ENCODE assay signal across 1 cellular context in the genomic region with DNA sequence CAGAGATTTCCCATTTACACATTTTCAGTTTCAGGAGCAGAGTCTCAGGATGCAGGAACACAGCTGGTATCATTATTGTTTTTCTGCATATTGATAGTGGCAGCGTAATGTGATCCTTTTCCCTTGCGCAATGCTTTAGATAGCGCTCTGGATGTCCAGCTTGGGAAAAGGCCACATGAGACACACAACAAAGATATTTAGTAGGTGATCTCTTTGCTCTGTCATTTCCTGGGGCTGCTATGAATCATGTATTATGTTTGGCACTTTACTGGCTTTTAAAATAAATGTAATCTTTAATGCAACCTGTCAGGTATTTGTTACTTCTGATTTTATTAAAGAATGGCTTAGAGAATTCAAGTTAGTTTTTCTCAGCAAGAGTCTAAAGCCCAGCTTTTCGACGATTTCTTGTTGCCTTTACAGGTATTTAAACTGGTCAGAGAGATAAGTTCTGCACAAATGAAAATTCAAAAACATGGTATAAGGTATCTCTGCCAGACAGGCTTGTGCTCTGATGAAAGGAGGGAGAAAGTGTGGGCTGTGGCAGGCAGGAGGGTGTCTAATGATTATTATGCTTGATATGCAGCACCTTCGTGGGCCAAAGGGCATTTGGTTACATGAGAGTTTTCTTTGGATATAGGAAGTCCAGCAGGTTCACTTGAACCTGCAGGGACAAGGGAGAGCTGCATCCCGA.
TF ChIP-seq lines count a peak whose summit lies in the region.

No MANE protein-coding gene starts in this region.

TF ChIP-seq in HepG2, 621 proteins besides CTCF, POLR2A, EP300 and RAD21 (continued from another document and continues in another):
- TF ChIP-seq, protein P1, sequence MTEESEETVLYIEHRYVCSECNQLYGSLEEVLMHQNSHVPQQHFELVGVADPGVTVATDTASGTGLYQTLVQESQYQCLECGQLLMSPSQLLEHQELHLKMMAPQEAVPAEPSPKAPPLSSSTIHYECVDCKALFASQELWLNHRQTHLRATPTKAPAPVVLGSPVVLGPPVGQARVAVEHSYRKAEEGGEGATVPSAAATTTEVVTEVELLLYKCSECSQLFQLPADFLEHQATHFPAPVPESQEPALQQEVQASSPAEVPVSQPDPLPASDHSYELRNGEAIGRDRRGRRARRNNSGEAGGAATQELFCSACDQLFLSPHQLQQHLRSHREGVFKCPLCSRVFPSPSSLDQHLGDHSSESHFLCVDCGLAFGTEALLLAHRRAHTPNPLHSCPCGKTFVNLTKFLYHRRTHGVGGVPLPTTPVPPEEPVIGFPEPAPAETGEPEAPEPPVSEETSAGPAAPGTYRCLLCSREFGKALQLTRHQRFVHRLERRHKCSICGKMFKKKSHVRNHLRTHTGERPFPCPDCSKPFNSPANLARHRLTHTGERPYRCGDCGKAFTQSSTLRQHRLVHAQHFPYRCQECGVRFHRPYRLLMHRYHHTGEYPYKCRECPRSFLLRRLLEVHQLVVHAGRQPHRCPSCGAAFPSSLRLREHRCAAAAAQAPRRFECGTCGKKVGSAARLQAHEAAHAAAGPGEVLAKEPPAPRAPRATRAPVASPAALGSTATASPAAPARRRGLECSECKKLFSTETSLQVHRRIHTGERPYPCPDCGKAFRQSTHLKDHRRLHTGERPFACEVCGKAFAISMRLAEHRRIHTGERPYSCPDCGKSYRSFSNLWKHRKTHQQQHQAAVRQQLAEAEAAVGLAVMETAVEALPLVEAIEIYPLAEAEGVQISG (CRISPR knock-in tag; IDR thresholded peaks at IDR 0.05): no peak
- TF ChIP-seq ZNF747 (CRISPR knock-in tag; IDR thresholded peaks at IDR 0.05; ENCODE audit: borderline replicate concordance): 0 out of 2 replicates have a peak, but pooled peaks have one; percentile 49
- TF ChIP-seq, protein P2, sequence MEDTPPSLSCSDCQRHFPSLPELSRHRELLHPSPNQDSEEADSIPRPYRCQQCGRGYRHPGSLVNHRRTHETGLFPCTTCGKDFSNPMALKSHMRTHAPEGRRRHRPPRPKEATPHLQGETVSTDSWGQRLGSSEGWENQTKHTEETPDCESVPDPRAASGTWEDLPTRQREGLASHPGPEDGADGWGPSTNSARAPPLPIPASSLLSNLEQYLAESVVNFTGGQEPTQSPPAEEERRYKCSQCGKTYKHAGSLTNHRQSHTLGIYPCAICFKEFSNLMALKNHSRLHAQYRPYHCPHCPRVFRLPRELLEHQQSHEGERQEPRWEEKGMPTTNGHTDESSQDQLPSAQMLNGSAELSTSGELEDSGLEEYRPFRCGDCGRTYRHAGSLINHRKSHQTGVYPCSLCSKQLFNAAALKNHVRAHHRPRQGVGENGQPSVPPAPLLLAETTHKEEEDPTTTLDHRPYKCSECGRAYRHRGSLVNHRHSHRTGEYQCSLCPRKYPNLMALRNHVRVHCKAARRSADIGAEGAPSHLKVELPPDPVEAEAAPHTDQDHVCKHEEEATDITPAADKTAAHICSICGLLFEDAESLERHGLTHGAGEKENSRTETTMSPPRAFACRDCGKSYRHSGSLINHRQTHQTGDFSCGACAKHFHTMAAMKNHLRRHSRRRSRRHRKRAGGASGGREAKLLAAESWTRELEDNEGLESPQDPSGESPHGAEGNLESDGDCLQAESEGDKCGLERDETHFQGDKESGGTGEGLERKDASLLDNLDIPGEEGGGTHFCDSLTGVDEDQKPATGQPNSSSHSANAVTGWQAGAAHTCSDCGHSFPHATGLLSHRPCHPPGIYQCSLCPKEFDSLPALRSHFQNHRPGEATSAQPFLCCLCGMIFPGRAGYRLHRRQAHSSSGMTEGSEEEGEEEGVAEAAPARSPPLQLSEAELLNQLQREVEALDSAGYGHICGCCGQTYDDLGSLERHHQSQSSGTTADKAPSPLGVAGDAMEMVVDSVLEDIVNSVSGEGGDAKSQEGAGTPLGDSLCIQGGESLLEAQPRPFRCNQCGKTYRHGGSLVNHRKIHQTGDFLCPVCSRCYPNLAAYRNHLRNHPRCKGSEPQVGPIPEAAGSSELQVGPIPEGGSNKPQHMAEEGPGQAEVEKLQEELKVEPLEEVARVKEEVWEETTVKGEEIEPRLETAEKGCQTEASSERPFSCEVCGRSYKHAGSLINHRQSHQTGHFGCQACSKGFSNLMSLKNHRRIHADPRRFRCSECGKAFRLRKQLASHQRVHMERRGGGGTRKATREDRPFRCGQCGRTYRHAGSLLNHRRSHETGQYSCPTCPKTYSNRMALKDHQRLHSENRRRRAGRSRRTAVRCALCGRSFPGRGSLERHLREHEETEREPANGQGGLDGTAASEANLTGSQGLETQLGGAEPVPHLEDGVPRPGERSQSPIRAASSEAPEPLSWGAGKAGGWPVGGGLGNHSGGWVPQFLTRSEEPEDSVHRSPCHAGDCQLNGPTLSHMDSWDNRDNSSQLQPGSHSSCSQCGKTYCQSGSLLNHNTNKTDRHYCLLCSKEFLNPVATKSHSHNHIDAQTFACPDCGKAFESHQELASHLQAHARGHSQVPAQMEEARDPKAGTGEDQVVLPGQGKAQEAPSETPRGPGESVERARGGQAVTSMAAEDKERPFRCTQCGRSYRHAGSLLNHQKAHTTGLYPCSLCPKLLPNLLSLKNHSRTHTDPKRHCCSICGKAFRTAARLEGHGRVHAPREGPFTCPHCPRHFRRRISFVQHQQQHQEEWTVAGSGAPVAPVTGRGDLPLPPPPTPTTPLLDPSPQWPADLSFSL (CRISPR knock-in tag; IDR thresholded peaks at IDR 0.05): peak; percentile 28; the same call in 1 of the 2 replicates
- no peak for TF ChIP-seq LCORL (IDR thresholded peaks at IDR 0.05)
- 0 out of 2 replicates have a peak, but pooled peaks have one; percentile 21 for TF ChIP-seq LCORL (CRISPR knock-in tag; IDR thresholded peaks at IDR 0.05)
- TF ChIP-seq THAP11 (CRISPR knock-in tag; IDR thresholded peaks at IDR 0.05): peak; percentile 54
- no peak for TF ChIP-seq ZNF605 (CRISPR knock-in tag; IDR thresholded peaks at IDR 0.05)
- no peak for TF ChIP-seq ZNF678 (CRISPR knock-in tag; IDR thresholded peaks at IDR 0.05)
- TF ChIP-seq ZNF44 (CRISPR knock-in tag; IDR thresholded peaks at IDR 0.05): no peak
- TF ChIP-seq ZNF788 (CRISPR knock-in tag; IDR thresholded peaks at IDR 0.05; ENCODE audit: borderline replicate concordance): peak; percentile 61; the same call in 1 of the 2 replicates
- no peak for TF ChIP-seq ZNF616 (CRISPR knock-in tag; IDR thresholded peaks at IDR 0.05; ENCODE audit: low read depth)
- TF ChIP-seq CCAR2 (optimal IDR thresholded peaks at IDR 0.05; ENCODE audit: low read depth, low read length): no peak
- TF ChIP-seq ETV5 (CRISPR knock-in tag; IDR thresholded peaks at IDR 0.05; ENCODE audit: borderline replicate concordance): peak; percentile 37; the same call in 1 of the 2 replicates
- no peak; the same call in 1 of the 2 replicates for TF ChIP-seq ZNF614 (CRISPR knock-in tag; IDR thresholded peaks at IDR 0.05; ENCODE audit: borderline replicate concordance)
- TF ChIP-seq ZNF530 (CRISPR knock-in tag; IDR thresholded peaks at IDR 0.05; ENCODE audit: low read depth): no peak
- TF ChIP-seq SP4 (CRISPR knock-in tag; IDR thresholded peaks at IDR 0.05): no peak
- TF ChIP-seq SCMH1 (CRISPR knock-in tag; IDR thresholded peaks at IDR 0.05; ENCODE audit: borderline replicate concordance): no peak
- TF ChIP-seq, protein P3, sequence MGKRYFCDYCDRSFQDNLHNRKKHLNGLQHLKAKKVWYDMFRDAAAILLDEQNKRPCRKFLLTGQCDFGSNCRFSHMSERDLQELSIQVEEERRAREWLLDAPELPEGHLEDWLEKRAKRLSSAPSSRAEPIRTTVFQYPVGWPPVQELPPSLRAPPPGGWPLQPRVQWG (CRISPR knock-in tag; IDR thresholded peaks at IDR 0.05; ENCODE audit: borderline replicate concordance, low read depth): no peak
- TF ChIP-seq TEAD3 (CRISPR knock-in tag; optimal IDR thresholded peaks at IDR 0.05; ENCODE audit: borderline replicate concordance): no peak
- TF ChIP-seq, protein P4, sequence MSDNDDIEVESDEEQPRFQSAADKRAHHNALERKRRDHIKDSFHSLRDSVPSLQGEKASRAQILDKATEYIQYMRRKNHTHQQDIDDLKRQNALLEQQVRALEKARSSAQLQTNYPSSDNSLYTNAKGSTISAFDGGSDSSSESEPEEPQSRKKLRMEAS (IDR thresholded peaks at IDR 0.05): peak; percentile 31; the same call in 1 of the 2 replicates
- TF ChIP-seq NR2F1 (CRISPR knock-in tag; IDR thresholded peaks at IDR 0.05): no peak
- TF ChIP-seq SIX1 (CRISPR knock-in tag; IDR thresholded peaks at IDR 0.05; ENCODE audit: borderline replicate concordance): peak; percentile 100
- no peak for TF ChIP-seq ZNF557 (CRISPR knock-in tag; IDR thresholded peaks at IDR 0.05)
- peak; percentile 61; the same call in 1 of the 2 replicates for TF ChIP-seq FOXO1 (CRISPR knock-in tag; IDR thresholded peaks at IDR 0.05)
- TF ChIP-seq, protein P5, sequence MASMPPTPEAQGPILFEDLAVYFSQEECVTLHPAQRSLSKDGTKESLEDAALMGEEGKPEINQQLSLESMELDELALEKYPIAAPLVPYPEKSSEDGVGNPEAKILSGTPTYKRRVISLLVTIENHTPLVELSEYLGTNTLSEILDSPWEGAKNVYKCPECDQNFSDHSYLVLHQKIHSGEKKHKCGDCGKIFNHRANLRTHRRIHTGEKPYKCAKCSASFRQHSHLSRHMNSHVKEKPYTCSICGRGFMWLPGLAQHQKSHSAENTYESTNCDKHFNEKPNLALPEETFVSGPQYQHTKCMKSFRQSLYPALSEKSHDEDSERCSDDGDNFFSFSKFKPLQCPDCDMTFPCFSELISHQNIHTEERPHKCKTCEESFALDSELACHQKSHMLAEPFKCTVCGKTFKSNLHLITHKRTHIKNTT (CRISPR knock-in tag; IDR thresholded peaks at IDR 0.05): no peak
- TF ChIP-seq SIN3B (IDR thresholded peaks at IDR 0.05; ENCODE audit: low read length): no peak
- TF ChIP-seq, protein P6, sequence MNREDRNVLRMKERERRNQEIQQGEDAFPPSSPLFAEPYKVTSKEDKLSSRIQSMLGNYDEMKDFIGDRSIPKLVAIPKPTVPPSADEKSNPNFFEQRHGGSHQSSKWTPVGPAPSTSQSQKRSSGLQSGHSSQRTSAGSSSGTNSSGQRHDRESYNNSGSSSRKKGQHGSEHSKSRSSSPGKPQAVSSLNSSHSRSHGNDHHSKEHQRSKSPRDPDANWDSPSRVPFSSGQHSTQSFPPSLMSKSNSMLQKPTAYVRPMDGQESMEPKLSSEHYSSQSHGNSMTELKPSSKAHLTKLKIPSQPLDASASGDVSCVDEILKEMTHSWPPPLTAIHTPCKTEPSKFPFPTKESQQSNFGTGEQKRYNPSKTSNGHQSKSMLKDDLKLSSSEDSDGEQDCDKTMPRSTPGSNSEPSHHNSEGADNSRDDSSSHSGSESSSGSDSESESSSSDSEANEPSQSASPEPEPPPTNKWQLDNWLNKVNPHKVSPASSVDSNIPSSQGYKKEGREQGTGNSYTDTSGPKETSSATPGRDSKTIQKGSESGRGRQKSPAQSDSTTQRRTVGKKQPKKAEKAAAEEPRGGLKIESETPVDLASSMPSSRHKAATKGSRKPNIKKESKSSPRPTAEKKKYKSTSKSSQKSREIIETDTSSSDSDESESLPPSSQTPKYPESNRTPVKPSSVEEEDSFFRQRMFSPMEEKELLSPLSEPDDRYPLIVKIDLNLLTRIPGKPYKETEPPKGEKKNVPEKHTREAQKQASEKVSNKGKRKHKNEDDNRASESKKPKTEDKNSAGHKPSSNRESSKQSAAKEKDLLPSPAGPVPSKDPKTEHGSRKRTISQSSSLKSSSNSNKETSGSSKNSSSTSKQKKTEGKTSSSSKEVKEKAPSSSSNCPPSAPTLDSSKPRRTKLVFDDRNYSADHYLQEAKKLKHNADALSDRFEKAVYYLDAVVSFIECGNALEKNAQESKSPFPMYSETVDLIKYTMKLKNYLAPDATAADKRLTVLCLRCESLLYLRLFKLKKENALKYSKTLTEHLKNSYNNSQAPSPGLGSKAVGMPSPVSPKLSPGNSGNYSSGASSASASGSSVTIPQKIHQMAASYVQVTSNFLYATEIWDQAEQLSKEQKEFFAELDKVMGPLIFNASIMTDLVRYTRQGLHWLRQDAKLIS (CRISPR knock-in tag; IDR thresholded peaks at IDR 0.05): no peak
- no peak for TF ChIP-seq ZBTB42 (CRISPR knock-in tag; IDR thresholded peaks at IDR 0.05)
- TF ChIP-seq ATM (IDR thresholded peaks at IDR 0.05; ENCODE audit: borderline replicate concordance): no peak
- TF ChIP-seq MIER2 (CRISPR knock-in tag; IDR thresholded peaks at IDR 0.05): 0 out of 2 replicates have a peak, but pooled peaks have one; percentile 9
- TF ChIP-seq, protein P7, sequence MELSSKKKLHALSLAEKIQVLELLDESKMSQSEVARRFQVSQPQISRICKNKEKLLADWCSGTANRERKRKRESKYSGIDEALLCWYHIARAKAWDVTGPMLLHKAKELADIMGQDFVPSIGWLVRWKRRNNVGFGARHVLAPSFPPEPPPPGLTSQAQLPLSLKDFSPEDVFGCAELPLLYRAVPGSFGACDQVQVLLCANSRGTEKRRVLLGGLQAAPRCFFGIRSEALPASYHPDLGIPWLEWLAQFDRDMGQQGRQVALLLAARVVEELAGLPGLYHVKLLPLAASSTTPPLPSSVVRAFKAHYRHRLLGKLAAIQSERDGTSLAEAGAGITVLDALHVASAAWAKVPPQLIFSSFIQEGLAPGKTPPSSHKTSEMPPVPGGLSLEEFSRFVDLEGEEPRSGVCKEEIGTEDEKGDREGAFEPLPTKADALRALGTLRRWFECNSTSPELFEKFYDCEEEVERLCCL (CRISPR knock-in tag; IDR thresholded peaks at IDR 0.05; ENCODE audit: borderline replicate concordance): no peak
- no peak for TF ChIP-seq ZNF790 (CRISPR knock-in tag; IDR thresholded peaks at IDR 0.05; ENCODE audit: borderline replicate concordance)
- no peak for TF ChIP-seq SRSF1 (optimal IDR thresholded peaks at IDR 0.05; ENCODE audit: low read depth, low read length)
